In the genomic region with DNA sequence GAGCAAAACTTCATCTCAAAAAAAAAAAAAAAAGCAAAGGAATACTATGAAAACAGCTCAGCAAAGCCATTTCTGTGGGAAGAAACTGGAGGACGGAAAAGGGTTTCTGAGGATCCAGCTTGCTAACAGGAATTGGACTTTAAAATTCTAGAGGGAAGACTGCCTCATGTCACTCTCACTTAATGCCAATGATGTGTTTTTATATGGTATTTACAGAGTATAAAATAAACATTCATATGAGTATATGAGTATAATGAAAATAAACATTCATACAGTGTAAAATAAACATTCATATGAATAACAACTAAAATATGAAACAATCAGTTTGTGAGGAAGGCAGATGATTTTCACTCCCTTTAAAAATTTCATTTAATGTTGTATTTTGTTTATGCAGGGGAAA, we compare ENCODE assay signal across 26 cellular contexts. TPM values are rescaled to one million over a fixed set of nuclear protein-coding genes. Genes with fewer than 3 reads are reported as not detected.
A peak's percentile ranks its signal among the peaks of the same experiment; 100 is the strongest.
DNase-seq lines count a peak whose midpoint lies in the region; ATAC-seq, FAIRE-seq and TF ChIP-seq lines count a peak whose summit lies in the region.
"Had no signal": no experiment of that assay in that cellular context is flagged by ENCODE, and none has a peak within 500 bp of the region (broad histone marks: within the 10 kb centered on the region; RNA-seq: fewer than 3 reads in every experiment).

No MANE protein-coding gene starts in this region.

- H3K27me3 ChIP-seq in CD4-positive, alpha-beta T cell (ENCODE audit: control insufficient read depth, insufficient read depth, low read length): no peaks in the 10 kb centered on the region
- no peaks in the 10 kb centered on the region for H3K27me3 ChIP-seq in MG63

- H3K36me3 Mint-ChIP-seq in CD4-positive, alpha-beta T cell (ENCODE audit: low read depth): peaks cover 18% of the 10 kb centered on the region
- H3K36me3 Mint-ChIP-seq: CD4-positive, CD25-positive, alpha-beta regulatory T cell had no signal

- H3K9me3 Mint-ChIP-seq in CD4-positive, alpha-beta T cell: peaks cover 6% of the 10 kb centered on the region

- peak overlapping the region; percentile 30 for H3K27ac ChIP-seq in 22Rv1
- no peak overlapping the region for H3K27ac ChIP-seq in CD4-positive, alpha-beta T cell (ENCODE audit: low read depth, low read length)
- H3K27ac ChIP-seq: SK-N-MC had no signal

- CTCF ChIA-PET in CD4-positive, alpha-beta T cell (lab: Charles Lee): no interaction called here

- peaks cover 11% of the 10 kb centered on the region for H3K4me1 Mint-ChIP-seq in CD4-positive, alpha-beta T cell (ENCODE audit: low read depth)
- H3K4me1 Mint-ChIP-seq: GM23338, H9 had no signal

- no peak for TF ChIP-seq CTCF in 22Rv1 (IDR thresholded peaks at IDR 0.05)
- no peak for TF ChIP-seq CTCF in CD4-positive, alpha-beta T cell (IDR thresholded peaks at IDR 0.05)

- no peaks in the 10 kb centered on the region for H3K27me3 Mint-ChIP-seq in CD4-positive, alpha-beta T cell
- H3K27me3 Mint-ChIP-seq: CD4-positive, CD25-positive, alpha-beta regulatory T cell had no signal

- H3K4me3 ChIP-seq in MG63: no peak overlapping the region
- H3K4me3 ChIP-seq: GM23338, SK-N-MC had no signal

- H3K27ac Mint-ChIP-seq in CD4-positive, alpha-beta T cell: no peak overlapping the region
- H3K27ac Mint-ChIP-seq: GM23338, H9, HFFc6 had no signal

- DNase-seq in HCEC 1CT: peak; percentile 30
- DNase-seq in left colon: no peak
- no peak for DNase-seq in T-helper 1 cell
- no peak for DNase-seq in CD4-positive, alpha-beta T cell
- no peak for DNase-seq in DMS 273 treated with DMSO at 0.1 percent for 48 hours (lab: John Stamatoyannopoulos, UW)
- no peak for DNase-seq in MG63
- DNase-seq: 8988T; CD4-positive, CD25-positive, alpha-beta regulatory T cell; DMS79 treated with DMSO at 0.1 percent for 48 hours; H9; HFFc6; KBM-7; NCI-H1048; NCI-H1694; NCI-H2029 treated with DMSO at 0.1 percent for 48 hours; NCI-H2227 treated with DMSO at 0.1 percent for 48 hours; NCI-H510A; NCI-H69; SIG-M5 had no signal

- no peak overlapping the region for H3K4me3 Mint-ChIP-seq in CD4-positive, alpha-beta T cell
- H3K4me3 Mint-ChIP-seq: CD4-positive, CD25-positive, alpha-beta regulatory T cell; GM23338; H9; HFFc6 had no signal

- peak; percentile 40 for FAIRE-seq in TTC549 (lab: Jason Lieb, UNC)
- FAIRE-seq: GM18507, HTR-8/SVneo, RCC 7860 had no signal

- intact Hi-C loops in left colon (cut with DNase I, micrococcal nuclease): no loop called here
- intact Hi-C loops in CD4-positive, alpha-beta T cell (cut with DNase I, micrococcal nuclease): loop anchor here (2.0 to 10.0 kb wide), 5 partner anchors 45 to 243 kb away; a partner anchor contains a TSS

- H3K36me3 ChIP-seq in MG63: peaks cover 4% of the 10 kb centered on the region

- POLR2A ChIA-PET in CD4-positive, alpha-beta T cell (lab: Charles Lee): no interaction called here

- peaks cover 10% of the 10 kb centered on the region for H3K9me3 ChIP-seq in CD4-positive, alpha-beta T cell (ENCODE audit: control insufficient read depth, low read length)
- H3K9me3 ChIP-seq in MG63: peaks cover 7% of the 10 kb centered on the region

- ATAC-seq in left colon: peak; percentile 34
- ATAC-seq in CD4-positive, alpha-beta T cell (ENCODE audit: poor library complexity): no peak

RNA-seq across cellular contexts. Expression of a gene that starts 43.9 kb away (rescaled TPM):
- total RNA-seq in left colon: 100 to 1,000 TPM; 173 to 190 TPM
- total RNA-seq in CD4-positive, alpha-beta T cell: 10 to 100 TPM; 61.7 to 65.3 TPM
- total RNA-seq in MG63 (2014; rRNA removed; shearing (Covaris generic); ENCODE audit: low replicate concordance): 52.5 and 69.4 TPM in 2 replicates

Comparison
In these comparisons a context has a peak if more than half of its experiments do, and no peak if none do; other contexts are left out.
1. intact Hi-C loops: an anchor here in CD4-positive, alpha-beta T cell (2.0 to 10.0 kb wide); none called in left colon.